Comparison of ENCODE assay signal across 8 cellular contexts in genomic region chr10:102678842-102679289, GRCh38. TPM values are rescaled to one million over a fixed set of nuclear protein-coding genes. Genes with fewer than 3 reads are reported as not detected.
DNase-seq lines count a peak whose midpoint lies in the region; ATAC-seq, FAIRE-seq and TF ChIP-seq lines count a peak whose summit lies in the region.

No MANE protein-coding gene starts in this region.

- H3K27me3 ChIP-seq in bronchial epithelial cell (ENCODE audit: control insufficient read depth, insufficient read depth, low read length), result no peaks in the 10 kb centered on the region

- peak; percentile 39 for DNase-seq in AG10803 (ENCODE audit: low read depth)
- DNase-seq in GM19240 (ENCODE audit: insufficient read length, low spot score), result peak; percentile 38
- DNase-seq in NCI-H748 (lab: John Stamatoyannopoulos, UW; ENCODE audit: unreplicated experiment), result peak; percentile 87
- DNase-seq in bronchial epithelial cell (ENCODE audit: low read depth), result peak; percentile 65
- DNase-seq in kidney glomerular epithelial cell (lab: John Stamatoyannopoulos, UW), result peak; percentile 46
- peak in 47 of 49 donors; percentile 30 to 90 (median 75) for DNase-seq in substantia nigra (lab: John Stamatoyannopoulos, UW)
- DNase-seq in activated effector memory CD4-positive, alpha-beta T cell treated with Interleukin-2 at 50 U/mL for 16 hours, result no peak

- ATAC-seq in HG02588 (IDR thresholded peaks at IDR 0.05; ENCODE audit: unreplicated experiment), result no peak

- peak overlapping the region; percentile 87 for H3K27ac ChIP-seq in substantia nigra (ENCODE audit: low read depth, low read length, poor library complexity, severe bottlenecking)

- H3K4me3 ChIP-seq in AG10803 (ENCODE audit: low read length), result no peak overlapping the region
- peak overlapping the region; percentile 15 for H3K4me3 ChIP-seq in bronchial epithelial cell (ENCODE audit: low read depth, low read length)

- no peaks in the 10 kb centered on the region for H3K36me3 ChIP-seq in bronchial epithelial cell (ENCODE audit: control insufficient read depth, insufficient read depth, low read length)

- no peak for FAIRE-seq in bronchial epithelial cell (lab: Jason Lieb, UNC)

- peak; percentile 65 for TF ChIP-seq CTCF in AG10803 (conservative IDR thresholded peaks at IDR 0.05; ENCODE audit: low read length)
- TF ChIP-seq CTCF in bronchial epithelial cell (IDR thresholded peaks at IDR 0.05; ENCODE audit: insufficient read depth, low read length, severe bottlenecking), result peak; percentile 93

RNA-seq across cellular contexts. Expression of gene TRIM8, which starts 34.6 kb away (rescaled TPM):
- total RNA-seq in bronchial epithelial cell, result 31.1 and 41.2 TPM in 2 replicates

RNA-seq across cellular contexts. Expression of gene ARL3, which starts 35.3 kb away (rescaled TPM):
- 4.7 and 5.8 TPM in 2 replicates for total RNA-seq in bronchial epithelial cell

RNA-seq across cellular contexts. Expression of gene SFXN2, which starts 35.6 kb away (rescaled TPM):
- total RNA-seq in bronchial epithelial cell, result 0.64 and 3.4 TPM in 2 replicates
